In the genomic region with DNA sequence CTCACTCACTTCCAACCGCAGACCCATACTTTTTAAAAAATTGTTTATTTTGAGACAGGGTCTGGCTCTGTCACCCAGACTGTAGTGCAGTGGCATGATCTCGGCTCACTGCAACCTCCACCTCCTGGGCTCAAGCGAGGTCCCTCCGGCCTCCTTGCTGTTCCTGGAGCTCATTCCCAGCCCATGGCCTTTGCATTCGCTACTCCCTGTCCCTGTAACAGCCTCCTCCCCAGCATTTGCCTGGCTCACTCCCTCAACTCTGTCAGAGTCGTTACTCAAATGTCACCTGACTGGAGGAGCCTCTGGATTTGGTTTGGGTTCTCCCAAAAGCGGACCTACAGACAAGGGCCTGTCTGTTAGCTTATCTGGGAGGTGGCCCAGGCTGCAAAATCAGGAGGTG, we compare ENCODE assay signal across 35 cellular contexts.
"Had no signal": no experiment of that assay in that cellular context is flagged by ENCODE, and none has a peak within 500 bp of the region (broad histone marks: within the 10 kb centered on the region; RNA-seq: fewer than 3 reads in every experiment).

No MANE protein-coding gene starts in this region.

- H3K4me3 Mint-ChIP-seq: activated CD4-positive, alpha-beta memory T cell treated with anti-CD3 and anti-CD28 coated beads, Interleukin-2, amount 10 ng/mL, durations not matched to agents 7 days and 5 days; activated CD4-positive, alpha-beta T cell treated with anti-CD3 and anti-CD28 coated beads for 36 hours; activated CD4-positive, alpha-beta T cell treated with anti-CD3 and anti-CD28 coated beads, Interleukin-2, amount 10 ng/mL, durations not matched to agents 7 days and 5 days; activated CD8-positive, alpha-beta memory T cell treated with anti-CD3 and anti-CD28 coated beads, Interleukin-2, amount 10 ng/mL, durations not matched to agents 7 days and 5 days; activated CD8-positive, alpha-beta T cell treated with anti-CD3 and anti-CD28 coated beads, Interleukin-2, amount 10 ng/mL, durations not matched to agents 7 days and 5 days; activated naive CD8-positive, alpha-beta T cell; activated naive CD8-positive, alpha-beta T cell treated with anti-CD3 and anti-CD28 coated beads, Interleukin-2, amount 10 ng/mL, durations not matched to agents 7 days and 5 days; activated naive CD8-positive, alpha-beta T cell treated with anti-CD3 and anti-CD28 coated beads, Interleukin-2, amount 50 U/mL, for 24 hours; activated T-cell treated with anti-CD3 and anti-CD28 coated beads, Interleukin-2, amount 50 U/mL, for 24 hours; brain; central memory CD8-positive, alpha-beta T cell; T-helper 1 cell treated with Interleukin-12 subunit alpha and Interleukin-12 subunit beta and Interleukin-4 antibody, amounts not matched to agents 30 μg/mL and 1 μg/mL, for 36 hours; T-helper 2 cell treated with Interferon-gamma antibody and Interleukin-4, amounts not matched to agents 5 μg/mL and 100 μg/mL, for 36 hours; WTC11 had no signal

- H3K4me1 Mint-ChIP-seq: activated CD4-positive, alpha-beta memory T cell treated with anti-CD3 and anti-CD28 coated beads, Interleukin-2, amount 10 ng/mL, durations not matched to agents 7 days and 5 days; activated CD4-positive, alpha-beta T cell treated with anti-CD3 and anti-CD28 coated beads for 36 hours; activated CD4-positive, alpha-beta T cell treated with anti-CD3 and anti-CD28 coated beads, Interleukin-2, amount 10 ng/mL, durations not matched to agents 7 days and 5 days; activated CD8-positive, alpha-beta memory T cell treated with anti-CD3 and anti-CD28 coated beads, Interleukin-2, amount 10 ng/mL, durations not matched to agents 7 days and 5 days; activated naive CD8-positive, alpha-beta T cell treated with anti-CD3 and anti-CD28 coated beads, Interleukin-2, amount 10 ng/mL, durations not matched to agents 7 days and 5 days; central memory CD8-positive, alpha-beta T cell; WTC11 had no signal

- H3K9me3 Mint-ChIP-seq: activated CD4-positive, alpha-beta T cell treated with anti-CD3 and anti-CD28 coated beads, Interleukin-2, amount 10 ng/mL, durations not matched to agents 7 days and 5 days; activated naive CD8-positive, alpha-beta T cell treated with anti-CD3 and anti-CD28 coated beads, Interleukin-2, amount 50 U/mL, for 24 hours; activated T-cell treated with anti-CD3 and anti-CD28 coated beads, Interleukin-2, amount 50 U/mL, for 24 hours; activated T-helper 2 cell treated with anti-CD3 and anti-CD28 coated beads, Interferon-gamma antibody, Interleukin-2, Interleukin-4, amounts not matched to agents 10 μg/mL and 5 μg/mL and 100 μg/mL, durations not matched to agents 14 hours and 24 hours and 36 hours; central memory CD8-positive, alpha-beta T cell; T-helper 1 cell treated with Interleukin-12 subunit alpha and Interleukin-12 subunit beta and Interleukin-4 antibody, amounts not matched to agents 30 μg/mL and 1 μg/mL, for 36 hours; T-helper 2 cell treated with Interferon-gamma antibody and Interleukin-4, amounts not matched to agents 5 μg/mL and 100 μg/mL, for 36 hours had no signal

- ATAC-seq: activated CD4-positive, alpha-beta T cell treated with anti-CD3 and anti-CD28 coated beads for 36 hours; activated CD4-positive, CD25-positive, alpha-beta regulatory T cell treated with anti-CD3 and anti-CD28 coated beads, Interleukin-2, amount 50 U/mL, for 24 hours; activated CD8-positive, alpha-beta memory T cell treated with anti-CD3 and anti-CD28 coated beads, Interleukin-2, amount 10 ng/mL, durations not matched to agents 7 days and 5 days; activated CD8-positive, alpha-beta T cell treated with anti-CD3 and anti-CD28 coated beads, Interleukin-2, amount 10 ng/mL, durations not matched to agents 7 days and 5 days; activated naive CD8-positive, alpha-beta T cell treated with anti-CD3 and anti-CD28 coated beads, Interleukin-2, amount 50 U/mL, for 24 hours; WTC11 had no signal

- H3K27ac Mint-ChIP-seq: activated CD4-positive, alpha-beta memory T cell treated with anti-CD3 and anti-CD28 coated beads, Interleukin-2, amount 10 ng/mL, durations not matched to agents 7 days and 5 days; activated CD4-positive, alpha-beta T cell treated with anti-CD3 and anti-CD28 coated beads for 36 hours; activated CD4-positive, alpha-beta T cell treated with anti-CD3 and anti-CD28 coated beads, Interleukin-2, amount 10 ng/mL, durations not matched to agents 7 days and 5 days; activated CD8-positive, alpha-beta memory T cell treated with anti-CD3 and anti-CD28 coated beads, Interleukin-2, amount 10 ng/mL, durations not matched to agents 7 days and 5 days; activated CD8-positive, alpha-beta T cell treated with anti-CD3 and anti-CD28 coated beads, Interleukin-2, amount 10 ng/mL, durations not matched to agents 7 days and 5 days; activated naive CD8-positive, alpha-beta T cell; activated naive CD8-positive, alpha-beta T cell treated with anti-CD3 and anti-CD28 coated beads, Interleukin-2, amount 10 ng/mL, durations not matched to agents 7 days and 5 days; activated naive CD8-positive, alpha-beta T cell treated with anti-CD3 and anti-CD28 coated beads, Interleukin-2, amount 50 U/mL, for 24 hours; activated T-cell treated with anti-CD3 and anti-CD28 coated beads, Interleukin-2, amount 50 U/mL, for 24 hours; activated T-helper 2 cell treated with anti-CD3 and anti-CD28 coated beads, Interferon-gamma antibody, Interleukin-2, Interleukin-4, amounts not matched to agents 10 μg/mL and 5 μg/mL and 100 μg/mL, durations not matched to agents 14 hours and 24 hours and 36 hours; brain; T-helper 1 cell treated with Interleukin-12 subunit alpha and Interleukin-12 subunit beta and Interleukin-4 antibody, amounts not matched to agents 30 μg/mL and 1 μg/mL, for 36 hours; T-helper 2 cell treated with Interferon-gamma antibody and Interleukin-4, amounts not matched to agents 5 μg/mL and 100 μg/mL, for 36 hours; WTC11 had no signal

- H3K36me3 Mint-ChIP-seq: activated naive CD8-positive, alpha-beta T cell treated with anti-CD3 and anti-CD28 coated beads, Interleukin-2, amount 10 ng/mL, durations not matched to agents 7 days and 5 days; WTC11 had no signal

- DNase-seq: activated CD4-positive, alpha-beta memory T cell treated with anti-CD3 and anti-CD28 coated beads, Interleukin-2, amount 10 ng/mL, durations not matched to agents 7 days and 5 days; activated CD4-positive, alpha-beta T cell treated with anti-CD3 and anti-CD28 coated beads for 1 hour; activated CD4-positive, alpha-beta T cell treated with anti-CD3 and anti-CD28 coated beads for 36 hours; activated CD4-positive, alpha-beta T cell treated with anti-CD3 and anti-CD28 coated beads for 48 hours; activated CD4-positive, alpha-beta T cell treated with anti-CD3 and anti-CD28 coated beads, Interleukin-2, amount 10 ng/mL, durations not matched to agents 7 days and 5 days; activated CD4-positive, alpha-beta T cell treated with anti-CD3 and anti-CD28 coated beads, Interleukin-2, amount 50 U/mL, for 48 hours; activated CD4-positive, CD25-positive, alpha-beta regulatory T cell; activated CD8-positive, alpha-beta memory T cell treated with anti-CD3 and anti-CD28 coated beads, Interleukin-2, amount 10 ng/mL, durations not matched to agents 7 days and 5 days; activated CD8-positive, alpha-beta memory T cell treated with anti-CD3 and anti-CD28 coated beads, Interleukin-2, amount 50 U/mL, for 48 hours; activated CD8-positive, alpha-beta T cell treated with anti-CD3 and anti-CD28 coated beads, Interleukin-2, amount 10 ng/mL, durations not matched to agents 7 days and 5 days; activated effector memory CD4-positive, alpha-beta T cell treated with Interleukin-2 at 50 U/mL for 16 hours; activated gamma-delta T cell; activated naive CD4-positive, alpha-beta T cell treated with anti-CD3 and anti-CD28 coated beads, Interleukin-2, amount 50 U/mL, for 16 hours; activated naive CD4-positive, alpha-beta T cell treated with Interleukin-2 at 50 U/mL for 16 hours; activated naive CD8-positive, alpha-beta T cell treated with anti-CD3 and anti-CD28 coated beads, Interleukin-2, amount 10 ng/mL, durations not matched to agents 7 days and 5 days; activated naive CD8-positive, alpha-beta T cell treated with anti-CD3 and anti-CD28 coated beads, Interleukin-2, amount 50 U/mL, for 24 hours; activated T-cell treated with anti-CD3 and anti-CD28 coated beads, Interleukin-2, amount 50 U/mL, for 24 hours; activated T-cell treated with anti-CD3 and anti-CD28 coated beads, Interleukin-2, amount 50 U/mL, for 48 hours; amygdala; anterior cingulate cortex; caudate nucleus; cerebellar nuclear complex; SW 1271; T-helper 1 cell; T-helper 2 cell; T-helper 9 cell; WERI-Rb-1 had no signal

- H3K27me3 Mint-ChIP-seq: activated CD4-positive, alpha-beta memory T cell treated with anti-CD3 and anti-CD28 coated beads, Interleukin-2, amount 10 ng/mL, durations not matched to agents 7 days and 5 days; activated CD8-positive, alpha-beta memory T cell treated with anti-CD3 and anti-CD28 coated beads, Interleukin-2, amount 10 ng/mL, durations not matched to agents 7 days and 5 days; activated naive CD8-positive, alpha-beta T cell treated with anti-CD3 and anti-CD28 coated beads, Interleukin-2, amount 10 ng/mL, durations not matched to agents 7 days and 5 days; brain; central memory CD8-positive, alpha-beta T cell had no signal
